1 cellular context compared by ENCODE assay signal in genomic region chr2:47002480-47003381, GRCh38.
TF ChIP-seq lines count a peak whose summit lies in the region.

No MANE protein-coding gene starts in this region.

TF ChIP-seq in HEK293, 187 proteins besides CTCF, POLR2A, EP300 and RAD21 (continued from another document):
- no peak for TF ChIP-seq ZBTB10 (tag by site-specific recombination; IDR thresholded peaks at IDR 0.05)
- no peak for TF ChIP-seq ZSCAN23 (tag by site-specific recombination; IDR thresholded peaks at IDR 0.05)
- TF ChIP-seq, protein P1, sequence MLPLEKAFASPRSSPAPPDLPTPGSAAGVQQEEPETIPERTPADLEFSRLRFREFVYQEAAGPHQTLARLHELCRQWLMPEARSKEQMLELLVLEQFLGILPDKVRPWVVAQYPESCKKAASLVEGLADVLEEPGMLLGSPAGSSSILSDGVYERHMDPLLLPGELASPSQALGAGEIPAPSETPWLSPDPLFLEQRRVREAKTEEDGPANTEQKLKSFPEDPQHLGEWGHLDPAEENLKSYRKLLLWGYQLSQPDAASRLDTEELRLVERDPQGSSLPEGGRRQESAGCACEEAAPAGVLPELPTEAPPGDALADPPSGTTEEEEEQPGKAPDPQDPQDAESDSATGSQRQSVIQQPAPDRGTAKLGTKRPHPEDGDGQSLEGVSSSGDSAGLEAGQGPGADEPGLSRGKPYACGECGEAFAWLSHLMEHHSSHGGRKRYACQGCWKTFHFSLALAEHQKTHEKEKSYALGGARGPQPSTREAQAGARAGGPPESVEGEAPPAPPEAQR (tag by site-specific recombination; IDR thresholded peaks at IDR 0.05), result no peak
- TF ChIP-seq ZNF423 (tag by site-specific recombination; IDR thresholded peaks at IDR 0.05), result no peak
- TF ChIP-seq HOXC10 (CRISPR knock-in tag; IDR thresholded peaks at IDR 0.05), result no peak
- no peak for TF ChIP-seq PRDM10 (tag by site-specific recombination; IDR thresholded peaks at IDR 0.05)
- TF ChIP-seq WT1 (tag by site-specific recombination; IDR thresholded peaks at IDR 0.05), result no peak
- TF ChIP-seq KLF7 (tag by site-specific recombination; IDR thresholded peaks at IDR 0.05; ENCODE audit: borderline replicate concordance), result no peak
- no peak for TF ChIP-seq ZNF529 (tag by site-specific recombination; IDR thresholded peaks at IDR 0.05; ENCODE audit: insufficient replicate concordance)
- TF ChIP-seq ZNF521 (tag by site-specific recombination; IDR thresholded peaks at IDR 0.05), result no peak
- no peak for TF ChIP-seq ZFP3 (tag by site-specific recombination; IDR thresholded peaks at IDR 0.05; ENCODE audit: low read depth)
- TF ChIP-seq ZNF514 (tag by site-specific recombination; IDR thresholded peaks at IDR 0.05), result no peak
- no peak for TF ChIP-seq PBX3 (CRISPR knock-in tag; IDR thresholded peaks at IDR 0.05)
- no peak for TF ChIP-seq ZNF362 (tag by site-specific recombination; IDR thresholded peaks at IDR 0.05)
- TF ChIP-seq ZIC2 (tag by site-specific recombination; IDR thresholded peaks at IDR 0.05), result peak; percentile 30; the same call in 1 of the 2 replicates
- TF ChIP-seq, protein P2, sequence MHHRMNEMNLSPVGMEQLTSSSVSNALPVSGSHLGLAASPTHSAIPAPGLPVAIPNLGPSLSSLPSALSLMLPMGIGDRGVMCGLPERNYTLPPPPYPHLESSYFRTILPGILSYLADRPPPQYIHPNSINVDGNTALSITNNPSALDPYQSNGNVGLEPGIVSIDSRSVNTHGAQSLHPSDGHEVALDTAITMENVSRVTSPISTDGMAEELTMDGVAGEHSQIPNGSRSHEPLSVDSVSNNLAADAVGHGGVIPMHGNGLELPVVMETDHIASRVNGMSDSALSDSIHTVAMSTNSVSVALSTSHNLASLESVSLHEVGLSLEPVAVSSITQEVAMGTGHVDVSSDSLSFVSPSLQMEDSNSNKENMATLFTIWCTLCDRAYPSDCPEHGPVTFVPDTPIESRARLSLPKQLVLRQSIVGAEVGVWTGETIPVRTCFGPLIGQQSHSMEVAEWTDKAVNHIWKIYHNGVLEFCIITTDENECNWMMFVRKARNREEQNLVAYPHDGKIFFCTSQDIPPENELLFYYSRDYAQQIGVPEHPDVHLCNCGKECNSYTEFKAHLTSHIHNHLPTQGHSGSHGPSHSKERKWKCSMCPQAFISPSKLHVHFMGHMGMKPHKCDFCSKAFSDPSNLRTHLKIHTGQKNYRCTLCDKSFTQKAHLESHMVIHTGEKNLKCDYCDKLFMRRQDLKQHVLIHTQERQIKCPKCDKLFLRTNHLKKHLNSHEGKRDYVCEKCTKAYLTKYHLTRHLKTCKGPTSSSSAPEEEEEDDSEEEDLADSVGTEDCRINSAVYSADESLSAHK (tag by site-specific recombination; IDR thresholded peaks at IDR 0.05), result no peak
- TF ChIP-seq, protein P3, sequence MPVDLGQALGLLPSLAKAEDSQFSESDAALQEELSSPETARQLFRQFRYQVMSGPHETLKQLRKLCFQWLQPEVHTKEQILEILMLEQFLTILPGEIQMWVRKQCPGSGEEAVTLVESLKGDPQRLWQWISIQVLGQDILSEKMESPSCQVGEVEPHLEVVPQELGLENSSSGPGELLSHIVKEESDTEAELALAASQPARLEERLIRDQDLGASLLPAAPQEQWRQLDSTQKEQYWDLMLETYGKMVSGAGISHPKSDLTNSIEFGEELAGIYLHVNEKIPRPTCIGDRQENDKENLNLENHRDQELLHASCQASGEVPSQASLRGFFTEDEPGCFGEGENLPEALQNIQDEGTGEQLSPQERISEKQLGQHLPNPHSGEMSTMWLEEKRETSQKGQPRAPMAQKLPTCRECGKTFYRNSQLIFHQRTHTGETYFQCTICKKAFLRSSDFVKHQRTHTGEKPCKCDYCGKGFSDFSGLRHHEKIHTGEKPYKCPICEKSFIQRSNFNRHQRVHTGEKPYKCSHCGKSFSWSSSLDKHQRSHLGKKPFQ (tag by site-specific recombination; IDR thresholded peaks at IDR 0.05), result peak; percentile 62
- no peak for TF ChIP-seq ZFP37 (tag by site-specific recombination; IDR thresholded peaks at IDR 0.05)
- no peak for TF ChIP-seq TCF7L2 (IDR thresholded peaks at IDR 0.05; ENCODE audit: borderline replicate concordance, low read depth, low read length)
- TF ChIP-seq KLF1 (tag by site-specific recombination; IDR thresholded peaks at IDR 0.05), result 0 out of 2 replicates have a peak, but pooled peaks have one; percentile 19
- TF ChIP-seq ZNF19 (tag by site-specific recombination; IDR thresholded peaks at IDR 0.05; ENCODE audit: low read depth), result no peak
- TF ChIP-seq ZNF585B (tag by site-specific recombination; IDR thresholded peaks at IDR 0.05), result no peak
- no peak for TF ChIP-seq ZNF133 (tag by site-specific recombination; IDR thresholded peaks at IDR 0.05)
- no peak for TF ChIP-seq ZSCAN4 (tag by site-specific recombination; IDR thresholded peaks at IDR 0.05)
- no peak for TF ChIP-seq YY1 (tag by site-specific recombination; IDR thresholded peaks at IDR 0.05)
